ENCODE assay signal across 9 cellular contexts in the genomic region with DNA sequence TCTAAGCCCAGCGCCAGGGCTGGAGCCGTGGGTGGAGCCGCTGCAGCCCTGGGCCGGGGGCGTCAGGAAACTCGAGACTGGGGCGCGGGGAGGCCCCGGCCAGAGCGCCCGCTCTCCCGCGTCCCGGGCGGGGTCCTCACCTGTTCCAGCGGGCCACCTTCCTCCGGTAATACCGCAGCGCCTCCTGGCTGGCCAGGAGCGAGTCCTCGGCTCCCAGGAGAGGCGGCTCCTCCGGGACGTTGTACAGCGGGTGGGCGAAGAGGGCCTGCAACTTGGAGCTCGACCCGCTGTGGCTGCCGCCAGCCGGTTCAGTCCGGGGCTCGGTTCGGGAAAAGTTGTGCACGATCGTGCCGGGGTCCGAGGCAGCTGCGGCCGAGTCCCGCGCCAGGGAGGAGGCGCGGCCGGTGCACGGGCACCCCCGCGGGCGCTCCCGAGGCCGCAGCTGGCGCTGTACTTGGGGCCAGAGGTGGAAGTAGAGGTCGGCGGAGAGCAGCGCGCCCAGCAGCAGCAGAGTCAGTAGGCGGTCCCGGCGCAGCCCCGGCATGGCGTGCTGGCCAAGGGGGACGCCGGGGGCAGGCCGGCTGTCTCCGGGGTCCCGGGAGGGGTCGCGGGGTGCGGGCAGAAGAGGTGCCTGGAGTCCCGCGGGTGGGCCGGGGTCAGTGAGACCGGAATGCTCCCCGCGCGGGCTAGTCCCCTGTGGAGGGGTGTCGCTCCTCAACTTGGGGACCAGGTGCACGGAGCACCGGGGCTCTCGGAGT. TPM values are rescaled to one million over a fixed set of nuclear protein-coding genes. Genes with fewer than 3 reads are reported as not detected.
DNase-seq lines count a peak whose midpoint lies in the region; ATAC-seq and TF ChIP-seq lines count a peak whose summit lies in the region.
"Had no signal": no experiment of that assay in that cellular context is flagged by ENCODE, and none has a peak within 500 bp of the region (broad histone marks: within the 10 kb centered on the region; RNA-seq: fewer than 3 reads in every experiment).

No MANE protein-coding gene starts in this region.

- H3K9me3 ChIP-seq in right cardiac atrium (ENCODE audit: control insufficient read depth, low read length) (no peaks in the 10 kb centered on the region), sigmoid colon (no peaks in the 10 kb centered on the region)

- H3K4me3 Mint-ChIP-seq in activated naive CD8-positive, alpha-beta T cell treated with anti-CD3 and anti-CD28 coated beads for 36 hours: peak overlapping the region; percentile 64

- no peak for TF ChIP-seq EP300 in sigmoid colon (IDR thresholded peaks at IDR 0.05)

- peaks cover 82% of the 10 kb centered on the region for H3K27me3 Mint-ChIP-seq in activated naive CD8-positive, alpha-beta T cell treated with anti-CD3 and anti-CD28 coated beads for 36 hours

- H3K4me1 Mint-ChIP-seq in activated naive CD8-positive, alpha-beta T cell treated with anti-CD3 and anti-CD28 coated beads for 36 hours: peaks cover 18% of the 10 kb centered on the region

- DNase-seq in NCI-H146 treated with DMSO at 0.1 percent for 48 hours (lab: John Stamatoyannopoulos, UW; ENCODE audit: unreplicated experiment) (peak; percentile 5), NCI-H146 (lab: John Stamatoyannopoulos, UW) (no peak), right cardiac atrium (peak; percentile 50 to 83 (median 79)), sigmoid colon (no peak), HCEC 1CT (no peak), erythroblast (lab: John Stamatoyannopoulos, UW) (no peak)
- peak; percentile 13 for DNase-seq in activated naive CD8-positive, alpha-beta T cell treated with anti-CD3 and anti-CD28 coated beads for 36 hours
- DNase-seq: CD4-positive, CD25-positive, alpha-beta regulatory T cell had no signal

- intact Hi-C loops in right cardiac atrium (cut with DNase I): no loop called here
- intact Hi-C loops in sigmoid colon (cut with DNase I): no loop called here

- H3K4me1 ChIP-seq in right cardiac atrium (ENCODE audit: control insufficient read depth, insufficient read depth, low read length): no peaks in the 10 kb centered on the region
- peaks cover 0 to 18% (median 16%) of the 10 kb centered on the region in 4 donors for H3K4me1 ChIP-seq in sigmoid colon

- H3K27ac Mint-ChIP-seq in activated naive CD8-positive, alpha-beta T cell treated with anti-CD3 and anti-CD28 coated beads for 36 hours: no peak overlapping the region
- H3K27ac Mint-ChIP-seq: CD4-positive, CD25-positive, alpha-beta regulatory T cell had no signal

- peak overlapping the region; percentile 82 for H3K4me3 ChIP-seq in right cardiac atrium (ENCODE audit: low read length)
- H3K4me3 ChIP-seq in sigmoid colon: peak overlapping the region; percentile 30 to 56 (median 50)

- WGBS in right cardiac atrium: 1% methylated on average over 79 of the region's 79 CpGs
- 1% methylated on average over 79 of the region's 79 CpGs for WGBS in sigmoid colon, 2 donors

- H3K27ac ChIP-seq in right cardiac atrium (ENCODE audit: low read length) (peak overlapping the region; percentile 25), sigmoid colon (peak overlapping the region; percentile 61 to 73 (median 66))

- no peaks in the 10 kb centered on the region for H3K36me3 Mint-ChIP-seq in activated naive CD8-positive, alpha-beta T cell treated with anti-CD3 and anti-CD28 coated beads for 36 hours
- H3K36me3 Mint-ChIP-seq: CD4-positive, CD25-positive, alpha-beta regulatory T cell had no signal

- no peak for TF ChIP-seq CTCF in sigmoid colon (IDR thresholded peaks at IDR 0.05)

- H3K9me3 Mint-ChIP-seq in activated naive CD8-positive, alpha-beta T cell treated with anti-CD3 and anti-CD28 coated beads for 36 hours: no peaks in the 10 kb centered on the region

- no peaks in the 10 kb centered on the region for H3K36me3 ChIP-seq in sigmoid colon

- ATAC-seq in right cardiac atrium (peak; percentile 58 to 68), HG03095 (IDR thresholded peaks at IDR 0.05; ENCODE audit: unreplicated experiment) (no peak)

- H3K27me3 ChIP-seq in right cardiac atrium (ENCODE audit: control insufficient read depth, insufficient read depth) (no peaks in the 10 kb centered on the region), sigmoid colon (peaks cover 8 to 46% (median 25%) of the 10 kb centered on the region in 3 donors)

- no peak for TF ChIP-seq POLR2A in sigmoid colon (IDR thresholded peaks at IDR 0.05)
- TF ChIP-seq POLR2A in erythroblast (IDR thresholded peaks at IDR 0.05; ENCODE audit: low read length): no peak

RNA-seq across cellular contexts. Expression of a gene that starts 0.9 kb away (rescaled TPM):
- total RNA-seq in activated naive CD8-positive, alpha-beta T cell treated with anti-CD3 and anti-CD28 coated beads for 36 hours: not detected
- total RNA-seq in right cardiac atrium (10 to 100 TPM in 1 of 4 donors, 1 to 10 TPM in 3; 2.0 to 10.1 (median 3.7) TPM), sigmoid colon (1 to 10 TPM; 3.9 to 10.0 (median 5.9) TPM)
- polyA plus RNA-seq in right cardiac atrium (2.3 TPM), sigmoid colon (1 to 10 TPM in 2 of 3 donors, under 1 TPM in 1; 0.46 to 7.3 (median 3.0) TPM)
- total RNA-seq: CD4-positive, CD25-positive, alpha-beta regulatory T cell had no signal

Comparison
In these comparisons a context has a peak if more than half of its experiments do, and no peak if none do; other contexts are left out.
1. DNase-seq: peak in NCI-H146 treated with DMSO at 0.1 percent for 48 hours (single experiment), activated naive CD8-positive, alpha-beta T cell treated with anti-CD3 and anti-CD28 coated beads for 36 hours (single experiment) and right cardiac atrium (3 of 3); none in NCI-H146 (single experiment), sigmoid colon (single experiment), HCEC 1CT (single experiment) and erythroblast (0 of 2).